ENCODE assay signal across 1 cellular context in the genomic region with DNA sequence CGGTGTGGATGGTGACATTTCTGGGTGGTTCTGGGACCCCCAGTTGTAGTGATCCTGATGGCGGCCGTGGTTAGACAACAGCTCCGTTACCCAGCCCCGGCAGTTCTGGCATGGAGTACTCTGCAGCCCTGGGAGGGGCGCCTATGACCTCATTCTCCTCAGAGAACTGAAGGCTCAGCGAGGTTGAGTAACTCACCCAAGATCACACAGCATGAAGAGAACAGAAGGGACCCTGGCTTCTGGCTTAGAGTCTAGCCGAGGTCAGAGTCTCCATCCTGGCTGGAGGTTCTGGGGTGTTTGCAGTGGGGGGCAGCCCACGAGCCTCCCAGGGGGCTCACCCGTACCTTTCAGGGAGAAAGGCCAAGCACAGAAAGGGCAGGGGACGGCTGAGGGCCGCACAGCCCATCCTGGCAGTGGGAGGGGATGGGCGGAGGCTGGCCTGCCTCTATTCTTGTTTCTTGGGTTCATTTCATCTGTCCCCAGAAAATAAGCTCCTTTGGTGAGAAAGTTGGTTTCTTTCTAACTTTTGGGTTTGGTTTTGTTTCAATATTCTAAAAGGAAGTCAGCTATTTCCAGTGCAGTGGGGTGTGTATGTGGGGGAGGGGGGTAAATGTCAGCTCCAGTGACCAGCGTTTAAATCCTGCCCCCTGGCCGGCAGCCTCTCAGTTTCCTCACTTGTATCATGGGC.
TF ChIP-seq lines count a peak whose summit lies in the region.

No MANE protein-coding gene starts in this region.

TF ChIP-seq in SK-N-SH treated with all-trans-retinoic acid at 6 μM for 48 hours, 23 proteins besides CTCF, POLR2A, EP300 and RAD21 (continued from another document):
- TF ChIP-seq, protein P1, sequence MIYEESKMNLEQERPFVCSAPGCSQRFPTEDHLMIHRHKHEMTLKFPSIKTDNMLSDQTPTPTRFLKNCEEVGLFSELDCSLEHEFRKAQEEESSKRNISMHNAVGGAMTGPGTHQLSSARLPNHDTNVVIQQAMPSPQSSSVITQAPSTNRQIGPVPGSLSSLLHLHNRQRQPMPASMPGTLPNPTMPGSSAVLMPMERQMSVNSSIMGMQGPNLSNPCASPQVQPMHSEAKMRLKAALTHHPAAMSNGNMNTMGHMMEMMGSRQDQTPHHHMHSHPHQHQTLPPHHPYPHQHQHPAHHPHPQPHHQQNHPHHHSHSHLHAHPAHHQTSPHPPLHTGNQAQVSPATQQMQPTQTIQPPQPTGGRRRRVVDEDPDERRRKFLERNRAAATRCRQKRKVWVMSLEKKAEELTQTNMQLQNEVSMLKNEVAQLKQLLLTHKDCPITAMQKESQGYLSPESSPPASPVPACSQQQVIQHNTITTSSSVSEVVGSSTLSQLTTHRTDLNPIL (CRISPR knock-in tag; IDR thresholded peaks at IDR 0.05; ENCODE audit: low read depth) = no peak
- TF ChIP-seq, protein P2, sequence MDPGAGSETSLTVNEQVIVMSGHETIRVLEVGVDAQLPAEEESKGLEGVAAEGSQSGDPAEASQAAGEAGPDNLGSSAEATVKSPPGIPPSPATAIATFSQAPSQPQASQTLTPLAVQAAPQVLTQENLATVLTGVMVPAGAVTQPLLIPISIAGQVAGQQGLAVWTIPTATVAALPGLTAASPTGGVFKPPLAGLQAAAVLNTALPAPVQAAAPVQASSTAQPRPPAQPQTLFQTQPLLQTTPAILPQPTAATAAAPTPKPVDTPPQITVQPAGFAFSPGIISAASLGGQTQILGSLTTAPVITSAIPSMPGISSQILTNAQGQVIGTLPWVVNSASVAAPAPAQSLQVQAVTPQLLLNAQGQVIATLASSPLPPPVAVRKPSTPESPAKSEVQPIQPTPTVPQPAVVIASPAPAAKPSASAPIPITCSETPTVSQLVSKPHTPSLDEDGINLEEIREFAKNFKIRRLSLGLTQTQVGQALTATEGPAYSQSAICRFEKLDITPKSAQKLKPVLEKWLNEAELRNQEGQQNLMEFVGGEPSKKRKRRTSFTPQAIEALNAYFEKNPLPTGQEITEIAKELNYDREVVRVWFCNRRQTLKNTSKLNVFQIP (CRISPR knock-in tag; IDR thresholded peaks at IDR 0.05; ENCODE audit: borderline replicate concordance, low read depth) = no peak
